26 cellular contexts compared by ENCODE assay signal in the genomic region with DNA sequence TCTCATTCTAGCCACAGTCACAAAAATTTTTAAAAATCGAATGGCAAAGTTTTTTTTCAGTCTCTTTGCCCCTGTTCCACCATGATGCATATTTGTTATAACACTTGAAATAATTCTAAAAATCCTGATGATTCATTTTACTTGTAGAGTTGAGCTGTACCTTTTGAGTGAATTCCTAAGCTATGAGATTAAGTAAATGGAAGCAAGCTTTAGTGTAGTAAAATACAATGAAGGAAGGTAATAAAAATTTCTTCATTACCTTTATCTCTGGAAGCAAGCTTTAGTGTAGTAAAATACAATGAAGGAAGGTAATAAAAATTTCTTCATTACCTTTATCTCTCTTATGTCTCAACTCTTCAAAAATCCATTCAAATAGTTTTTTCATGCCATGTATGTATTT. TPM values are rescaled to one million over a fixed set of nuclear protein-coding genes. Genes with fewer than 3 reads are reported as not detected.
DNase-seq lines count a peak whose midpoint lies in the region; ATAC-seq and TF ChIP-seq lines count a peak whose summit lies in the region.
"Had no signal": no experiment of that assay in that cellular context is flagged by ENCODE, and none has a peak within 500 bp of the region (broad histone marks: within the 10 kb centered on the region; RNA-seq: fewer than 3 reads in every experiment).

No MANE protein-coding gene starts in this region.

- H3K27ac ChIP-seq in SK-N-SH (ENCODE audit: low read depth in 2 of 2, low read length in 1 of 2) (peak overlapping the region in 1 of 2 experiments; percentile 32; a peak in 2 of 4 replicates), foreskin keratinocyte (peak overlapping the region; percentile 13), smooth muscle cell (ENCODE audit: low read depth) (peak overlapping the region; percentile 2)
- H3K27ac ChIP-seq: breast epithelium, heart right ventricle, lower lobe of right lung, neutrophil, testis, uterus had no signal

- H3K36me3 ChIP-seq in SK-N-SH (replicated peaks in 1 of 2; ENCODE audit: control insufficient read depth in 1 of 2, insufficient read depth in 2 of 2, low read length in 1 of 2) (peaks cover 33 to 52% of the 10 kb centered on the region in 2 experiments), smooth muscle cell (ENCODE audit: low read depth) (no peaks in the 10 kb centered on the region)
- H3K36me3 ChIP-seq: breast epithelium, uterus had no signal

- no peak overlapping the region for H3K4me3 Mint-ChIP-seq in glutamatergic neuron (ENCODE audit: unreplicated experiment)
- H3K4me3 Mint-ChIP-seq: activated CD4-positive, alpha-beta memory T cell treated with anti-CD3 and anti-CD28 coated beads, Interleukin-2, amount 10 ng/mL, durations not matched to agents 7 days and 5 days; CD4-positive, alpha-beta T cell; stimulated activated naive B cell treated with anti-CD40 and anti-IgM and Interleukin-4, amounts not matched to agents 10 μg/mL and 1 μg/mL and 100 μg/mL, for 72 hours had no signal

- POLR2A ChIA-PET in SK-N-SH (lab: Yijun Ruan, JAX): no interaction called here

- no peak for TF ChIP-seq RAD21 in SK-N-SH (IDR thresholded peaks at IDR 0.05; ENCODE audit: low read length)

- DNase-seq in HCEC 1CT (peak; percentile 65), SK-N-SH (no peak), foreskin keratinocyte (peak; percentile 27 to 65), smooth muscle cell (lab: John Stamatoyannopoulos, UW; ENCODE audit: unreplicated experiment) (no peak), glutamatergic neuron (no peak)
- DNase-seq: activated CD4-positive, alpha-beta memory T cell treated with anti-CD3 and anti-CD28 coated beads, Interleukin-2, amount 10 ng/mL, durations not matched to agents 7 days and 5 days; activated CD4-positive, CD25-positive, alpha-beta regulatory T cell; activated effector memory CD4-positive, alpha-beta T cell treated with anti-CD3 and anti-CD28 coated beads, Interleukin-2, amount 50 U/mL, for 16 hours; CD4-positive, alpha-beta T cell; cortex of kidney; heart right ventricle; Kasumi-1; lower lobe of right lung; NCI-H1092 treated with DMSO at 0.1 percent for 48 hours; NCI-H2081; NCI-H446 treated with DMSO at 0.1 percent for 48 hours; RPMI8226; stimulated activated CD4-positive, alpha-beta T cell treated with anti-CD3 and anti-CD28 coated beads, Interleukin-2, amount 100 ng/mL, for 48 hours; stimulated activated naive B cell treated with anti-CD40 and anti-IgM and Interleukin-4, amounts not matched to agents 10 μg/mL and 1 μg/mL and 100 μg/mL, for 72 hours; T1000; testis; uterus had no signal

- CTCF ChIA-PET in SK-N-SH (lab: Yijun Ruan, JAX): interaction anchor here (1.0 to 1.1 kb wide), 2 partner anchors 46 to 806 kb away, joined by 3 to 4 read pairs; partner anchors contain the start of genes CEP290 and TMTC3

- H3F3A ChIP-seq in SK-N-SH (replicated peaks; ENCODE audit: insufficient read depth) (peaks cover 17% of the 10 kb centered on the region), smooth muscle cell (ENCODE audit: low read depth) (no peaks in the 10 kb centered on the region)

- H3K27ac Mint-ChIP-seq in glutamatergic neuron (ENCODE audit: unreplicated experiment): no peak overlapping the region
- H3K27ac Mint-ChIP-seq: activated CD4-positive, alpha-beta memory T cell treated with anti-CD3 and anti-CD28 coated beads, Interleukin-2, amount 10 ng/mL, durations not matched to agents 7 days and 5 days; CD4-positive, alpha-beta T cell; stimulated activated naive B cell treated with anti-CD40 and anti-IgM and Interleukin-4, amounts not matched to agents 10 μg/mL and 1 μg/mL and 100 μg/mL, for 72 hours had no signal

- H3K4me3 ChIP-seq in SK-N-SH (ENCODE audit: low read depth in 2 of 2, low read length in 1 of 2) (no peak overlapping the region), smooth muscle cell (no peak overlapping the region)
- H3K4me3 ChIP-seq: breast epithelium, heart right ventricle, lower lobe of right lung, testis, uterus had no signal

- H3K79me2 ChIP-seq in SK-N-SH (ENCODE audit: insufficient read depth) (peaks cover 6% of the 10 kb centered on the region; the same call in 1 of the 2 replicates), smooth muscle cell (ENCODE audit: low read depth) (no peaks in the 10 kb centered on the region)

- H4K20me1 ChIP-seq in SK-N-SH (ENCODE audit: insufficient read depth) (no peaks in the 10 kb centered on the region), smooth muscle cell (ENCODE audit: low read depth) (no peaks in the 10 kb centered on the region)

- TF ChIP-seq EP300 in SK-N-SH (IDR thresholded peaks at IDR 0.05; ENCODE audit: borderline replicate concordance in 1 of 2, low read depth in 1 of 2, low read length in 1 of 2): no peak

- H3K9me3 ChIP-seq in SK-N-SH (no peaks in the 10 kb centered on the region), smooth muscle cell (replicated peaks; ENCODE audit: low read depth) (no peaks in the 10 kb centered on the region)
- H3K9me3 ChIP-seq: lower lobe of right lung, neutrophil, testis, uterus had no signal

- H3K4me1 ChIP-seq in SK-N-SH (ENCODE audit: control insufficient read depth in 1 of 2, insufficient read depth in 2 of 2, low read depth in 1 of 2, low read length in 1 of 2) (peaks cover 0 to 9% of the 10 kb centered on the region in 2 experiments; a peak in 1 of 4 replicates), foreskin keratinocyte (peaks cover 18% of the 10 kb centered on the region), smooth muscle cell (ENCODE audit: low read depth) (no peaks in the 10 kb centered on the region)
- H3K4me1 ChIP-seq: breast epithelium, heart right ventricle, lower lobe of right lung, testis, uterus had no signal

- H3K36me3 Mint-ChIP-seq in glutamatergic neuron (ENCODE audit: unreplicated experiment): peaks cover 5% of the 10 kb centered on the region

- H3K4me1 Mint-ChIP-seq in glutamatergic neuron (ENCODE audit: low read depth, unreplicated experiment): no peaks in the 10 kb centered on the region
- H3K4me1 Mint-ChIP-seq: activated CD4-positive, alpha-beta memory T cell treated with anti-CD3 and anti-CD28 coated beads, Interleukin-2, amount 10 ng/mL, durations not matched to agents 7 days and 5 days; stimulated activated naive B cell treated with anti-CD40 and anti-IgM and Interleukin-4, amounts not matched to agents 10 μg/mL and 1 μg/mL and 100 μg/mL, for 72 hours had no signal

- H3K27me3 Mint-ChIP-seq in glutamatergic neuron (ENCODE audit: unreplicated experiment): no peaks in the 10 kb centered on the region
- H3K27me3 Mint-ChIP-seq: activated CD4-positive, alpha-beta memory T cell treated with anti-CD3 and anti-CD28 coated beads, Interleukin-2, amount 10 ng/mL, durations not matched to agents 7 days and 5 days; CD4-positive, alpha-beta T cell; stimulated activated naive B cell treated with anti-CD40 and anti-IgM and Interleukin-4, amounts not matched to agents 10 μg/mL and 1 μg/mL and 100 μg/mL, for 72 hours had no signal

- 47% methylated on average over 1 of the region's 1 CpG for WGBS in SK-N-SH (ENCODE audit: low lambda C conversion rate)
- 90% methylated on average over 1 of the region's 1 CpG for WGBS in smooth muscle cell (ENCODE audit: low lambda C conversion rate)

- no peak overlapping the region for H3K9ac ChIP-seq in SK-N-SH
- no peak overlapping the region for H3K9ac ChIP-seq in smooth muscle cell (ENCODE audit: low read depth)

- no peak overlapping the region for H2AFZ ChIP-seq in SK-N-SH (ENCODE audit: low read depth)
- no peak overlapping the region for H2AFZ ChIP-seq in smooth muscle cell (ENCODE audit: low read depth)

- TF ChIP-seq CTCF in SK-N-SH (IDR thresholded peaks at IDR 0.05): no peak
- no peak for TF ChIP-seq CTCF in foreskin keratinocyte (conservative IDR thresholded peaks at IDR 0.05)
- no peak for TF ChIP-seq CTCF in smooth muscle cell (IDR thresholded peaks at IDR 0.05; ENCODE audit: borderline replicate concordance, insufficient read depth, poor library complexity, severe bottlenecking)
- no peak for TF ChIP-seq CTCF in glutamatergic neuron (IDR thresholded peaks at IDR 0.05; ENCODE audit: partially characterized antibody, unreplicated experiment)

- no peaks in the 10 kb centered on the region for H3K9me3 Mint-ChIP-seq in glutamatergic neuron (ENCODE audit: unreplicated experiment)
- H3K9me3 Mint-ChIP-seq: activated CD4-positive, alpha-beta memory T cell treated with anti-CD3 and anti-CD28 coated beads, Interleukin-2, amount 10 ng/mL, durations not matched to agents 7 days and 5 days had no signal

- H3K4me2 ChIP-seq in SK-N-SH (no peak overlapping the region), smooth muscle cell (no peak overlapping the region)

- H3K27me3 ChIP-seq in SK-N-SH (ENCODE audit: insufficient read depth) (no peaks in the 10 kb centered on the region), foreskin keratinocyte (no peaks in the 10 kb centered on the region), smooth muscle cell (ENCODE audit: low read depth) (no peaks in the 10 kb centered on the region)
- H3K27me3 ChIP-seq: breast epithelium, heart right ventricle, neutrophil, testis, uterus had no signal

- no peaks in the 10 kb centered on the region for H3K9me2 ChIP-seq in SK-N-SH

- ATAC-seq in foreskin keratinocyte (peak; percentile 59), HG02571 (IDR thresholded peaks at IDR 0.05; ENCODE audit: unreplicated experiment) (no peak), HG03108 (IDR thresholded peaks at IDR 0.05; ENCODE audit: unreplicated experiment) (no peak)
- ATAC-seq: heart right ventricle; lower lobe of right lung; stimulated activated naive B cell treated with anti-CD40 and anti-IgM and Interleukin-4, amounts not matched to agents 10 μg/mL and 1 μg/mL and 100 μg/mL, for 72 hours had no signal

TF ChIP-seq in SK-N-SH, 30 proteins besides CTCF, POLR2A, EP300 and RAD21 (continues in another document):
- TF ChIP-seq JUND (IDR thresholded peaks at IDR 0.05): peak; percentile 31; the same call in 1 of the 2 replicates
- TF ChIP-seq TCF12 (IDR thresholded peaks at IDR 0.05): no peak
- peak; percentile 62 for TF ChIP-seq FOSL2 (IDR thresholded peaks at IDR 0.05; ENCODE audit: borderline replicate concordance, low read depth)
- TF ChIP-seq NRF1 (IDR thresholded peaks at IDR 0.05; ENCODE audit: low read depth, low read length): no peak

RNA-seq across cellular contexts. Expression of gene TMTC3, which starts 46.1 kb away (rescaled TPM):
- polyA plus RNA-seq in SK-N-SH (2012; rRNA removed) (2.8 and 3.7 TPM in 2 replicates), foreskin keratinocyte (4.7 and 5.2 TPM in 2 replicates), smooth muscle cell (8.7 and 9.9 TPM in 2 replicates)
- polyA plus RNA-seq in SK-N-SH (2012; cell fraction: cytosol; rRNA removed): 4.1 and 4.6 TPM in 2 replicates
- polyA plus RNA-seq in SK-N-SH (2012; cell fraction: nucleus; rRNA removed): 1.2 and 3.1 TPM in 2 replicates
- total RNA-seq in foreskin keratinocyte (37.0 and 37.7 TPM in 2 replicates), smooth muscle cell (49.3 and 64.0 TPM in 2 replicates), glutamatergic neuron (ENCODE audit: unreplicated experiment) (12.5 TPM)

RNA-seq across cellular contexts. Expression of gene CEP290, which starts 46.3 kb away (rescaled TPM):
- 6.5 and 8.9 TPM in 2 replicates for polyA plus RNA-seq in SK-N-SH (2012; rRNA removed)
- 8.2 and 9.2 TPM in 2 replicates for polyA plus RNA-seq in SK-N-SH (2012; cell fraction: cytosol; rRNA removed)
- polyA plus RNA-seq in SK-N-SH (2012; cell fraction: nucleus; rRNA removed): 14.6 and 25.8 TPM in 2 replicates
- 9.3 and 10.9 TPM in 2 replicates for total RNA-seq in foreskin keratinocyte
- polyA plus RNA-seq in foreskin keratinocyte: 2.8 and 3.6 TPM in 2 replicates
- 13.2 and 22.2 TPM in 2 replicates for total RNA-seq in smooth muscle cell
- polyA plus RNA-seq in smooth muscle cell: 10.4 and 13.8 TPM in 2 replicates
- 24.1 TPM for total RNA-seq in glutamatergic neuron (ENCODE audit: unreplicated experiment)

Comparison
In these comparisons a context has a peak if more than half of its experiments do, and no peak if none do; other contexts are left out.
1. DNase-seq: peak in HCEC 1CT (single experiment) and foreskin keratinocyte (2 of 2); none in SK-N-SH (single experiment), smooth muscle cell (single experiment) and glutamatergic neuron (single experiment).